13 cellular contexts compared by ENCODE assay signal in genomic region chr2:56372071-56372656, GRCh38.
"Had no signal": no experiment of that assay in that cellular context is flagged by ENCODE, and none has a peak within 500 bp of the region (broad histone marks: within the 10 kb centered on the region; RNA-seq: fewer than 3 reads in every experiment).

No MANE protein-coding gene starts in this region.

- H3K4me3 Mint-ChIP-seq: activated naive CD8-positive, alpha-beta T cell treated with anti-CD3 and anti-CD28 coated beads, Interleukin-2, amount 10 ng/mL, durations not matched to agents 7 days and 5 days; activated T-helper 1 cell treated with anti-CD3 and anti-CD28 coated beads, Interleukin-12 subunit alpha, Interleukin-12 subunit beta, Interleukin-2, Interleukin-4 antibody, amounts not matched to agents 30 ng/mL and 10 ng/mL and 1 ng/mL, durations not matched to agents 14 hours and 24 hours and 36 hours; effector memory CD8-positive, alpha-beta T cell; naive thymus-derived CD4-positive, alpha-beta T cell; stimulated activated naive B cell treated with anti-CD40 and anti-IgM and Interleukin-4, amounts not matched to agents 10 μg/mL and 1 μg/mL and 100 μg/mL, for 72 hours had no signal

- H3K9me3 Mint-ChIP-seq: activated naive CD8-positive, alpha-beta T cell treated with anti-CD3 and anti-CD28 coated beads, Interleukin-2, amount 10 ng/mL, durations not matched to agents 7 days and 5 days; activated T-helper 1 cell treated with anti-CD3 and anti-CD28 coated beads, Interleukin-12 subunit alpha, Interleukin-12 subunit beta, Interleukin-2, Interleukin-4 antibody, amounts not matched to agents 30 ng/mL and 10 ng/mL and 1 ng/mL, durations not matched to agents 14 hours and 24 hours and 36 hours; effector memory CD8-positive, alpha-beta T cell had no signal

- H3K27ac ChIP-seq: brain microvascular endothelial cell, left lung, neutrophil had no signal

- H3K27ac Mint-ChIP-seq: activated naive CD8-positive, alpha-beta T cell treated with anti-CD3 and anti-CD28 coated beads, Interleukin-2, amount 10 ng/mL, durations not matched to agents 7 days and 5 days; activated T-helper 1 cell treated with anti-CD3 and anti-CD28 coated beads, Interleukin-12 subunit alpha, Interleukin-12 subunit beta, Interleukin-2, Interleukin-4 antibody, amounts not matched to agents 30 ng/mL and 10 ng/mL and 1 ng/mL, durations not matched to agents 14 hours and 24 hours and 36 hours; effector memory CD8-positive, alpha-beta T cell; naive thymus-derived CD4-positive, alpha-beta T cell; stimulated activated naive B cell treated with anti-CD40 and anti-IgM and Interleukin-4, amounts not matched to agents 10 μg/mL and 1 μg/mL and 100 μg/mL, for 72 hours had no signal

- ATAC-seq: activated CD4-positive, CD25-positive, alpha-beta regulatory T cell treated with anti-CD3 and anti-CD28 coated beads, Interleukin-2, amount 50 U/mL, for 24 hours; effector memory CD8-positive, alpha-beta T cell; left lung; naive thymus-derived CD4-positive, alpha-beta T cell; stimulated activated naive B cell treated with anti-CD40 and anti-IgM and Interleukin-4, amounts not matched to agents 10 μg/mL and 1 μg/mL and 100 μg/mL, for 72 hours had no signal

- H3K36me3 Mint-ChIP-seq: activated naive CD8-positive, alpha-beta T cell treated with anti-CD3 and anti-CD28 coated beads, Interleukin-2, amount 10 ng/mL, durations not matched to agents 7 days and 5 days; naive thymus-derived CD4-positive, alpha-beta T cell; stimulated activated naive B cell treated with anti-CD40 and anti-IgM and Interleukin-4, amounts not matched to agents 10 μg/mL and 1 μg/mL and 100 μg/mL, for 72 hours had no signal

- H3K27me3 Mint-ChIP-seq: activated naive CD8-positive, alpha-beta T cell treated with anti-CD3 and anti-CD28 coated beads, Interleukin-2, amount 10 ng/mL, durations not matched to agents 7 days and 5 days; effector memory CD8-positive, alpha-beta T cell; naive thymus-derived CD4-positive, alpha-beta T cell; stimulated activated naive B cell treated with anti-CD40 and anti-IgM and Interleukin-4, amounts not matched to agents 10 μg/mL and 1 μg/mL and 100 μg/mL, for 72 hours had no signal

- H3K4me1 Mint-ChIP-seq: activated naive CD8-positive, alpha-beta T cell treated with anti-CD3 and anti-CD28 coated beads, Interleukin-2, amount 10 ng/mL, durations not matched to agents 7 days and 5 days; naive thymus-derived CD4-positive, alpha-beta T cell; stimulated activated naive B cell treated with anti-CD40 and anti-IgM and Interleukin-4, amounts not matched to agents 10 μg/mL and 1 μg/mL and 100 μg/mL, for 72 hours had no signal

- H3K9me3 ChIP-seq: left lung, neutrophil, thyroid gland had no signal

- H3K4me3 ChIP-seq: left lung, thyroid gland had no signal

- H3K36me3 ChIP-seq: brain microvascular endothelial cell, left lung, neutrophil, thyroid gland had no signal

- H3K4me1 ChIP-seq: left lung had no signal

- H3K27me3 ChIP-seq: brain microvascular endothelial cell, left lung, neutrophil, thyroid gland had no signal

- DNase-seq: activated naive CD8-positive, alpha-beta T cell treated with anti-CD3 and anti-CD28 coated beads, Interleukin-2, amount 10 ng/mL, durations not matched to agents 7 days and 5 days; brain microvascular endothelial cell; dermis blood vessel endothelial cell; effector memory CD8-positive, alpha-beta T cell; naive thymus-derived CD4-positive, alpha-beta T cell; retina; stimulated activated CD4-positive, alpha-beta T cell treated with anti-CD3 and anti-CD28 coated beads, Interleukin-2, amount 100 ng/mL, for 48 hours; stimulated activated naive B cell treated with anti-CD40 and anti-IgM and Interleukin-4, amounts not matched to agents 10 μg/mL and 1 μg/mL and 100 μg/mL, for 72 hours; thyroid gland had no signal
